Comparison of ENCODE assay signal across 9 cellular contexts in the genomic region with DNA sequence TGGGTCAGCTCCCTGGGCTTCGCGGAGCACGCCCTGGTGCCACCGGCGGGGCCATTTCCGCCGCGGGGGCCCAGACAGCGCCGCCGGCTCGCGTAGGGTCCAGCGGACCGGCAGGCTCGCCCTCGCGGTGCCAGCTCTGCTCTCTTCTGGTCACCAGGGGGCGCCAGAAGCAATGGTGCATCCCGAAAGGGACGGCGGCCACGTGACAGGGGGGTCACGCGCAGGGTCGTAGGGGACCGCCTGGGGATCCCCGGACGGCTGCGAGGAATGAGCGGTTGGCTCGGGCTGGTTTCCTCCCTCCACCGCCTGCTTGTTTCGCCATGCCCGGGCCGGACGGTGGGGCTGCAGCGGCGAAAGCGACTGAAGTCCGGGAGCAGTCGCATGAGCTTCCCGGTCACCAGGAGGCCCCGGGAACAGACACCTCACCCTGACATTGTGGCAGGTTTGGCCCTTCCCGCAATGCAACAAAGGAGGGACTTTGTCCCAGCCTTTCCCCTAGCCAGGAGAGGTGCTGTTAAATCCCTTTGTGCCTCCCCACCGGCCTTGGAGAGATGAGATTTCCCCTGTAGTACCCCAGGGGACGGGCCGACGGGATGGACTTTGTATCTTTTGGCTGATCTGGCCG. TPM values are rescaled to one million over a fixed set of nuclear protein-coding genes. Genes with fewer than 3 reads are reported as not detected.
A peak's percentile ranks its signal among the peaks of the same experiment; 100 is the strongest.
DNase-seq lines count a peak whose midpoint lies in the region; ATAC-seq, FAIRE-seq and TF ChIP-seq lines count a peak whose summit lies in the region.
"Had no signal": no experiment of that assay in that cellular context is flagged by ENCODE, and none has a peak within 500 bp of the region (broad histone marks: within the 10 kb centered on the region; RNA-seq: fewer than 3 reads in every experiment).

No MANE protein-coding gene starts in this region.

- no peak overlapping the region for H3K27ac ChIP-seq in endodermal cell (ENCODE audit: low read depth, low read length)
- H3K27ac ChIP-seq in mesendoderm (ENCODE audit: low read depth, low read length) = no peak overlapping the region

- DNase-seq in Caco-2 (peak; percentile 78 to 85), H54 (ENCODE audit: insufficient read length, low spot score) (peak; percentile 59), NCI-H2227 (lab: John Stamatoyannopoulos, UW; ENCODE audit: unreplicated experiment) (peak; percentile 91), endodermal cell (peak; percentile 95), mesendoderm (peak; percentile 74)
- peak; percentile 40 to 50 (median 48) for DNase-seq in activated CD8-positive, alpha-beta memory T cell treated with anti-CD3 and anti-CD28 coated beads for 48 hours (ENCODE audit: low read depth in 2 of 3, low spot score in 2 of 3)
- DNase-seq in stimulated activated CD8-positive, alpha-beta memory T cell treated with anti-CD3 and anti-CD28 coated beads, Interleukin-12 subunit alpha, Interleukin-12 subunit beta, amount 100 ng/mL, for 24 hours (ENCODE audit: extremely low read depth) = peak; percentile 23

- peak overlapping the region; percentile 56 for H4K8ac ChIP-seq in mesendoderm (ENCODE audit: low read depth, low read length)

- H3K9me3 ChIP-seq in Caco-2 (no peaks in the 10 kb centered on the region), endodermal cell (ENCODE audit: control insufficient read depth, low read length) (no peaks in the 10 kb centered on the region)

- no peaks in the 10 kb centered on the region for H3K79me2 ChIP-seq in mesendoderm (ENCODE audit: control insufficient read depth, insufficient read depth, low read length)

- no peak overlapping the region for H3K18ac ChIP-seq in mesendoderm (ENCODE audit: low read length)

- H3K36me3 ChIP-seq in Caco-2 (ENCODE audit: control insufficient read depth, insufficient read depth, low read length) (no peaks in the 10 kb centered on the region), endodermal cell (ENCODE audit: control insufficient read depth, insufficient read depth, low read length) (no peaks in the 10 kb centered on the region), mesendoderm (ENCODE audit: control insufficient read depth, insufficient read depth, low read length) (no peaks in the 10 kb centered on the region)

- TF ChIP-seq CTCF in Caco-2 (IDR thresholded peaks at IDR 0.05; ENCODE audit: insufficient read depth in 1 of 2, low read depth in 1 of 2, low read length in 1 of 2, severe bottlenecking in 1 of 2, unreplicated experiment in 1 of 2) (peak; percentile 56 to 62), endodermal cell (conservative IDR thresholded peaks at IDR 0.05) (peak; percentile 83)

- H3K4me2 ChIP-seq in mesendoderm (ENCODE audit: low read length) = peak overlapping the region; percentile 29

- H3K56ac ChIP-seq in mesendoderm (ENCODE audit: low read length) = peak overlapping the region; percentile 73

- H3K4me3 Mint-ChIP-seq in Caco-2 (ENCODE audit: unreplicated experiment) (peak overlapping the region; percentile 70), endodermal cell (peak overlapping the region; percentile 56)

- no peak overlapping the region for H3K27ac Mint-ChIP-seq in Caco-2 (ENCODE audit: unreplicated experiment)
- peak overlapping the region; percentile 78 for H3K27ac Mint-ChIP-seq in endodermal cell

- H3K4me1 Mint-ChIP-seq in Caco-2 (ENCODE audit: low read depth, unreplicated experiment) = no peaks in the 10 kb centered on the region
- H3K4me1 Mint-ChIP-seq in endodermal cell = no peaks in the 10 kb centered on the region

- no peak overlapping the region for H2AK5ac ChIP-seq in mesendoderm (ENCODE audit: low read length)

- H2BK120ac ChIP-seq in mesendoderm (ENCODE audit: low read depth, low read length) = no peak overlapping the region

- CTCF ChIA-PET in Caco-2 (lab: Charles Lee) = interaction anchor here (0.6 to 1.4 kb wide), 9 partner anchors 8 to 380 kb away, joined by 3 to 11 read pairs (median 5); a partner anchor contains a TSS

- H3K4ac ChIP-seq in mesendoderm (ENCODE audit: low read depth, low read length) = no peak overlapping the region

- H3K36me3 Mint-ChIP-seq in Caco-2 (ENCODE audit: insufficient read depth, unreplicated experiment) = no peaks in the 10 kb centered on the region
- no peaks in the 10 kb centered on the region for H3K36me3 Mint-ChIP-seq in endodermal cell (ENCODE audit: low read depth)

- H4K5ac ChIP-seq in mesendoderm (ENCODE audit: low read length) = no peak overlapping the region

- no peak for ATAC-seq in HG03139 (IDR thresholded peaks at IDR 0.05; ENCODE audit: unreplicated experiment)

- H2BK5ac ChIP-seq in mesendoderm (ENCODE audit: low read length) = no peak overlapping the region

- no peak overlapping the region for H3K23ac ChIP-seq in mesendoderm (ENCODE audit: low read length)

- H3K9ac ChIP-seq in endodermal cell (ENCODE audit: extremely low read depth, low read length, poor library complexity, severe bottlenecking) (no peak overlapping the region), mesendoderm (ENCODE audit: low read length) (peak overlapping the region; percentile 48)

- H2BK15ac ChIP-seq in mesendoderm (replicated peaks; ENCODE audit: low read depth) = no peak overlapping the region

- TF ChIP-seq POLR2A in H54 (IDR thresholded peaks at IDR 0.05; ENCODE audit: low read depth, low read length) = 0 out of 2 replicates have a peak, but pooled peaks have one; percentile 17

- TSS peak; percentile 84 for BruUV-seq in Caco-2 (replicated peaks; lab: Mats Ljungman, UMichigan)

- POLR2A ChIA-PET in Caco-2 (lab: Charles Lee) = no interaction called here

- H3K4me3 ChIP-seq in Caco-2 (ENCODE audit: low read depth, low read length) (peak overlapping the region; percentile 48), endodermal cell (ENCODE audit: low read length) (peak overlapping the region; percentile 72), mesendoderm (ENCODE audit: low read length) (no peak overlapping the region)

- H3K27me3 ChIP-seq in Caco-2 (replicated peaks; ENCODE audit: control insufficient read depth, insufficient read depth, low read length) (no peaks in the 10 kb centered on the region), endodermal cell (ENCODE audit: control insufficient read depth, insufficient read depth, low read length, poor library complexity, severe bottlenecking) (no peaks in the 10 kb centered on the region), mesendoderm (ENCODE audit: insufficient read depth, low read length, poor library complexity) (no peaks in the 10 kb centered on the region)

- H3K4me1 ChIP-seq in Caco-2 (no peaks in the 10 kb centered on the region), endodermal cell (ENCODE audit: control insufficient read depth, insufficient read depth, low read length) (no peaks in the 10 kb centered on the region), mesendoderm (ENCODE audit: control insufficient read depth, low read depth, low read length) (no peaks in the 10 kb centered on the region)

- no peaks in the 10 kb centered on the region for H3K9me3 Mint-ChIP-seq in Caco-2 (ENCODE audit: unreplicated experiment)
- peaks cover 39% of the 10 kb centered on the region for H3K9me3 Mint-ChIP-seq in endodermal cell

- no peaks in the 10 kb centered on the region for H3K27me3 Mint-ChIP-seq in Caco-2 (ENCODE audit: insufficient read depth, unreplicated experiment)
- peaks cover 9% of the 10 kb centered on the region for H3K27me3 Mint-ChIP-seq in endodermal cell (ENCODE audit: insufficient read depth)

- no peak for FAIRE-seq in H54 (lab: Jason Lieb, UNC)

- H3K79me1 ChIP-seq in mesendoderm (ENCODE audit: low read length) = no peaks in the 10 kb centered on the region

- intact Hi-C loops in Caco-2 (cut with micrococcal nuclease; ENCODE audit: unreplicated experiment) = no loop called here

- 12% methylated on average over 50 of the region's 50 CpGs; no CpG with 5 or more reads in 1 of the 2 experiments for WGBS in endodermal cell (ENCODE audit: insufficient coverage in 1 of 2, insufficient read length in 1 of 2), 2 experiments
- WGBS in mesendoderm (ENCODE audit: extremely low coverage, insufficient coverage, low lambda C conversion rate) = no CpG with 5 or more reads among the region's 50 CpGs

RNA-seq across cellular contexts. Expression of a gene that starts 15.8 kb away (rescaled TPM):
- total RNA-seq in Caco-2 (2022) (0.19 and 0.39 TPM in 2 replicates), endodermal cell (1 to 10 TPM; 2.1 to 4.2 TPM)
- 3.6 TPM for polyA plus RNA-seq in endodermal cell (2013, experiment 1 of 2)
- polyA plus RNA-seq in endodermal cell (2013, experiment 2 of 2) = 2.6 TPM
- polyA plus RNA-seq in mesendoderm (2013, experiment 1 of 2) = 0.52 TPM
- polyA plus RNA-seq in mesendoderm (2013, experiment 2 of 2) = 0.53 TPM
- total RNA-seq: T-helper 2 cell treated with Interferon-gamma antibody and Interleukin-4, amounts not matched to agents 100 ng/mL and 5 ng/mL, for 36 hours had no signal

Comparison
In these comparisons a context has a peak if more than half of its experiments do, and no peak if none do; other contexts are left out.
1. DNase-seq: peak in every context shown above with its lines; median percentile 95 in endodermal cell; 91 in NCI-H2227; 82 in Caco-2; 74 in mesendoderm; 59 in H54; 48 in activated CD8-positive, alpha-beta memory T cell treated with anti-CD3 and anti-CD28 coated beads for 48 hours; 23 in stimulated activated CD8-positive, alpha-beta memory T cell treated with anti-CD3 and anti-CD28 coated beads, Interleukin-12 subunit alpha, Interleukin-12 subunit beta, amount 100 ng/mL, for 24 hours.